In the genomic region with DNA sequence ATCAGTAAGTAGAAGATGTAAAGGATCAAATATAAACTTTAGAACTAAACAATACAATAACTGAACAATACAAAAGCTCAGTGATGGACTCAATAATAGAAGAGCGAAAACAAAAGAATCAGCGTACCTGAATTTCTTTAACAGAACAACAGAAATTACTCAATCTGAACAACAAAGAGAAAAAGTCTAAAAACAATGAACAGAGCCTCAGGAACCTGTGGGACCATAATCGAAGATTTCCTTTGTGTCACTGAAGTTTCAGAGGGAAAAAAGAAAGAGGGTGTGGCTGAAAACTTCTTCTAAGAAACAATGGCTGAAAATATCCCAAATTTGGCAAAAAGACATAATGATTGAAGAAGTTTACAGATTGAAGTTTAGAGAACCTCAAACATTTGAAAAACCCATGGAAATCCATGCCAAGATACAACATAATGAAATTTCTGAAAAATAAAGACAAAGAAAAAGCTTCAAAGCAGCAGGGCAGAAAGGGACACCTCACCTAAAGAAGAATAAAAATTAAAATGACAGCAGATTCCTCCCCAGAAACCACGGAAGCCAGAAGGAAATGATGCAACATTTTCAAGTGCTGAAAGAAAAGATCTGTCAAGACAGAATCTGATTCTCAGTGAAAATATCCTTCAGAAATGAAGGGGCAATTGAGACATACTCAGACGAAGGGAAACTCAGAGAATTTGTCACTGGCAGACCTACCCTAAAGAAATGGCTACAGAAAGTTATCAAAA, we compare ENCODE assay signal across 10 cellular contexts.
DNase-seq lines count a peak whose midpoint lies in the region; ATAC-seq and TF ChIP-seq lines count a peak whose summit lies in the region.
"Had no signal": no experiment of that assay in that cellular context is flagged by ENCODE, and none has a peak within 500 bp of the region (broad histone marks: within the 10 kb centered on the region; RNA-seq: fewer than 3 reads in every experiment).

No MANE protein-coding gene starts in this region.

- TF ChIP-seq POLR2A in upper lobe of left lung (IDR thresholded peaks at IDR 0.05), result no peak

- DNase-seq in AG10803 (ENCODE audit: low read depth) (peak; percentile 49), HL-60 (ENCODE audit: low read depth in 1 of 2, low spot score in 1 of 2) (peak in 1 of 2 experiments; percentile 49), epithelial cell of esophagus (ENCODE audit: low read depth) (peak; percentile 44), upper lobe of left lung (no peak), right atrium auricular region (ENCODE audit: low spot score) (no peak), LoVo (ENCODE audit: low spot score) (no peak)
- DNase-seq: NCI-H1105 had no signal

- H3K4me3 Mint-ChIP-seq in T-helper 1 cell treated with Interleukin-12 subunit alpha and Interleukin-12 subunit beta and Interleukin-4 antibody, amounts not matched to agents 30 μg/mL and 1 μg/mL, for 36 hours, result peak overlapping the region; percentile 82

- TF ChIP-seq EP300 in upper lobe of left lung (IDR thresholded peaks at IDR 0.05), result no peak

- H3K9me3 ChIP-seq in upper lobe of left lung (no peaks in the 10 kb centered on the region), right atrium auricular region (no peaks in the 10 kb centered on the region)

- no peaks in the 10 kb centered on the region for H3K27me3 Mint-ChIP-seq in T-helper 1 cell treated with Interleukin-12 subunit alpha and Interleukin-12 subunit beta and Interleukin-4 antibody, amounts not matched to agents 30 μg/mL and 1 μg/mL, for 36 hours (ENCODE audit: low read depth)

- WGBS in upper lobe of left lung, 2 donors, result 57 to 58% methylated on average over 5 of the region's 5 CpGs

- H3K27ac ChIP-seq in HL-60 (replicated peaks) (peak overlapping the region; percentile 33), upper lobe of left lung (no peak overlapping the region), right atrium auricular region (no peak overlapping the region)
- H3K27ac ChIP-seq: foreskin keratinocyte had no signal

- TF ChIP-seq CTCF in AG10803 (conservative IDR thresholded peaks at IDR 0.05; ENCODE audit: low read length) (no peak), HL-60 (IDR thresholded peaks at IDR 0.05; ENCODE audit: insufficient read depth, low read length) (no peak), epithelial cell of esophagus (IDR thresholded peaks at IDR 0.05; ENCODE audit: insufficient read depth, low read depth, low read length, missing control alignments) (no peak), upper lobe of left lung (IDR thresholded peaks at IDR 0.05) (no peak), right atrium auricular region (IDR thresholded peaks at IDR 0.05) (no peak)

- no peaks in the 10 kb centered on the region for H3K9me3 Mint-ChIP-seq in T-helper 1 cell treated with Interleukin-12 subunit alpha and Interleukin-12 subunit beta and Interleukin-4 antibody, amounts not matched to agents 30 μg/mL and 1 μg/mL, for 36 hours

- H3K27me3 ChIP-seq in HL-60 (ENCODE audit: insufficient read depth, poor library complexity, severe bottlenecking) (no peaks in the 10 kb centered on the region), upper lobe of left lung (no peaks in the 10 kb centered on the region), right atrium auricular region (no peaks in the 10 kb centered on the region)
- H3K27me3 ChIP-seq: foreskin keratinocyte had no signal

- peak overlapping the region; percentile 85 for H3K27ac Mint-ChIP-seq in T-helper 1 cell treated with Interleukin-12 subunit alpha and Interleukin-12 subunit beta and Interleukin-4 antibody, amounts not matched to agents 30 μg/mL and 1 μg/mL, for 36 hours

- H3K4me3 ChIP-seq in AG10803 (ENCODE audit: low read length), result no peak overlapping the region
- no peak overlapping the region for H3K4me3 ChIP-seq in HL-60 (replicated peaks; ENCODE audit: insufficient read depth, low read length)
- no peak overlapping the region for H3K4me3 ChIP-seq in epithelial cell of esophagus (ENCODE audit: low read length)
- H3K4me3 ChIP-seq in upper lobe of left lung, result no peak overlapping the region
- no peak overlapping the region for H3K4me3 ChIP-seq in right atrium auricular region

- H3K4me1 ChIP-seq in upper lobe of left lung, result no peaks in the 10 kb centered on the region
- no peaks in the 10 kb centered on the region for H3K4me1 ChIP-seq in right atrium auricular region

- ATAC-seq in upper lobe of left lung (ENCODE audit: low FRiP score in 2 of 2) (no peak), HG02571 (IDR thresholded peaks at IDR 0.05; ENCODE audit: unreplicated experiment) (no peak)
- ATAC-seq: foreskin keratinocyte had no signal

- H3K36me3 ChIP-seq in upper lobe of left lung (no peaks in the 10 kb centered on the region), right atrium auricular region (no peaks in the 10 kb centered on the region)

- peaks cover 5% of the 10 kb centered on the region for H3K36me3 Mint-ChIP-seq in T-helper 1 cell treated with Interleukin-12 subunit alpha and Interleukin-12 subunit beta and Interleukin-4 antibody, amounts not matched to agents 30 μg/mL and 1 μg/mL, for 36 hours (ENCODE audit: low read depth)

- peaks cover 21% of the 10 kb centered on the region for H3K4me1 Mint-ChIP-seq in T-helper 1 cell treated with Interleukin-12 subunit alpha and Interleukin-12 subunit beta and Interleukin-4 antibody, amounts not matched to agents 30 μg/mL and 1 μg/mL, for 36 hours (ENCODE audit: low read depth)

Comparison
In these comparisons a context has a peak if more than half of its experiments do, and no peak if none do; other contexts are left out.
1. DNase-seq: peak in AG10803 (single experiment) and epithelial cell of esophagus (single experiment); none in upper lobe of left lung (0 of 2), right atrium auricular region (single experiment) and LoVo (single experiment).